In genomic region chr6:158041370-158041769, GRCh38 we compare ENCODE assay signal across 12 cellular contexts. TPM values are rescaled to one million over a fixed set of nuclear protein-coding genes. Genes with fewer than 3 reads are reported as not detected.
DNase-seq lines count a peak whose midpoint lies in the region; ATAC-seq and TF ChIP-seq lines count a peak whose summit lies in the region.
"Had no signal": no experiment of that assay in that cellular context is flagged by ENCODE, and none has a peak within 500 bp of the region (broad histone marks: within the 10 kb centered on the region; RNA-seq: fewer than 3 reads in every experiment).

No MANE protein-coding gene starts in this region.

- no peak for ATAC-seq in HCT116
- no peak for ATAC-seq in heart left ventricle
- ATAC-seq in stimulated activated memory B cell treated with anti-CD40 and anti-IgM and Interleukin-4, amounts not matched to agents 10 μg/mL and 1 μg/mL and 100 μg/mL, for 72 hours: no peak
- ATAC-seq: T-helper 17 cell had no signal

- RAD21 ChIA-PET in HCT116 (lab: Charles Lee; ENCODE audit: low non-redundant PET in 1 of 2, low total read pairs in 2 of 2, uncharacterized antibody in 2 of 2, unreplicated experiment in 2 of 2): no interaction called here

- CTCF ChIA-PET in HCT116 (lab: Charles Lee): interaction anchor here (1.6 to 2.7 kb wide), 2 partner anchors 15 to 31 kb away, joined by 4 to 13 read pairs; no protein-coding TSS in a partner anchor

- no peak overlapping the region for H2AFZ ChIP-seq in HCT116 (ENCODE audit: low read depth, low read length, poor library complexity, severe bottlenecking)

- H3K27ac Mint-ChIP-seq in stimulated activated memory B cell treated with anti-CD40 and anti-IgM and Interleukin-4, amounts not matched to agents 10 μg/mL and 1 μg/mL and 100 μg/mL, for 72 hours: peak overlapping the region; percentile 36
- no peak overlapping the region for H3K27ac Mint-ChIP-seq in endothelial cell (ENCODE audit: unreplicated experiment)
- H3K27ac Mint-ChIP-seq: T-helper 17 cell had no signal

- no peaks in the 10 kb centered on the region for H3K27me3 Mint-ChIP-seq in stimulated activated memory B cell treated with anti-CD40 and anti-IgM and Interleukin-4, amounts not matched to agents 10 μg/mL and 1 μg/mL and 100 μg/mL, for 72 hours
- H3K27me3 Mint-ChIP-seq in endothelial cell (ENCODE audit: unreplicated experiment): peaks cover 14% of the 10 kb centered on the region
- H3K27me3 Mint-ChIP-seq: T-helper 17 cell had no signal

- no peak for DNase-seq in HCT116 (ENCODE audit: low read depth, low spot score)
- DNase-seq in heart left ventricle: no peak
- no peak for DNase-seq in NCI-H446 treated with DMSO at 0.1 percent for 48 hours (lab: John Stamatoyannopoulos, UW)
- DNase-seq in activated naive CD4-positive, alpha-beta T cell (lab: John Stamatoyannopoulos, UW): no peak
- no peak for DNase-seq in RKO (ENCODE audit: low spot score)
- no peak for DNase-seq in endothelial cell (ENCODE audit: low spot score)
- DNase-seq: effector memory CD4-positive, alpha-beta T cell; KBM-7; T-helper 17 cell had no signal

- WGBS in heart left ventricle, 4 donors: 69 to 87% (median 80%) methylated on average over 4 of the region's 4 CpGs

- no peaks in the 10 kb centered on the region for H3K9me2 ChIP-seq in HCT116 (ENCODE audit: insufficient read depth)

- BruUV-seq in HCT116 (replicated peaks; lab: Mats Ljungman, UMichigan): no TSS peak

- no peaks in the 10 kb centered on the region for H4K20me1 ChIP-seq in HCT116 (ENCODE audit: insufficient read depth)

- no peak for TF ChIP-seq RAD21 in HCT116 (IDR thresholded peaks at IDR 0.05; ENCODE audit: low read depth)

- TF ChIP-seq CTCF in HCT116 (IDR thresholded peaks at IDR 0.05 in 2 of 3, conservative IDR thresholded peaks at IDR 0.05 in 1 of 3; ENCODE audit: borderline replicate concordance in 1 of 3, insufficient read depth in 1 of 3, low read depth in 2 of 3, low read length in 2 of 3) (no peak), heart left ventricle (IDR thresholded peaks at IDR 0.05) (no peak), endothelial cell (IDR thresholded peaks at IDR 0.05; ENCODE audit: unreplicated experiment) (no peak)

- H3K9me3 Mint-ChIP-seq in stimulated activated memory B cell treated with anti-CD40 and anti-IgM and Interleukin-4, amounts not matched to agents 10 μg/mL and 1 μg/mL and 100 μg/mL, for 72 hours: no peaks in the 10 kb centered on the region
- H3K9me3 Mint-ChIP-seq in endothelial cell (ENCODE audit: unreplicated experiment): no peaks in the 10 kb centered on the region

- H3K27me3 ChIP-seq in HCT116 (ENCODE audit: insufficient read depth, low read length): no peaks in the 10 kb centered on the region
- H3K27me3 ChIP-seq in heart left ventricle: no peaks in the 10 kb centered on the region

- peaks cover 38% of the 10 kb centered on the region for H3K36me3 Mint-ChIP-seq in stimulated activated memory B cell treated with anti-CD40 and anti-IgM and Interleukin-4, amounts not matched to agents 10 μg/mL and 1 μg/mL and 100 μg/mL, for 72 hours
- H3K36me3 Mint-ChIP-seq in endothelial cell (ENCODE audit: low read depth, unreplicated experiment): peaks cover 30% of the 10 kb centered on the region

- no peak overlapping the region for H3K4me3 Mint-ChIP-seq in stimulated activated memory B cell treated with anti-CD40 and anti-IgM and Interleukin-4, amounts not matched to agents 10 μg/mL and 1 μg/mL and 100 μg/mL, for 72 hours
- no peak overlapping the region for H3K4me3 Mint-ChIP-seq in endothelial cell (ENCODE audit: unreplicated experiment)

- no peaks in the 10 kb centered on the region; the same call in 1 of the 2 replicates for H3K79me2 ChIP-seq in HCT116 (ENCODE audit: insufficient read depth, low read length)
- H3K79me2 ChIP-seq: parathyroid adenoma had no signal

- peak overlapping the region; percentile 41 for H3K9ac ChIP-seq in HCT116 (ENCODE audit: low read length)
- H3K9ac ChIP-seq: parathyroid adenoma had no signal

- H3K4me1 ChIP-seq in HCT116 (ENCODE audit: control insufficient read depth in 1 of 2, insufficient read depth in 2 of 2, low read length in 2 of 2) (peaks cover 70 to 85% of the 10 kb centered on the region in 2 experiments), heart left ventricle (peaks cover 8 to 73% (median 49%) of the 10 kb centered on the region in 12 donors)

- POLR2A ChIA-PET in HCT116 (lab: Charles Lee): interaction anchor here (1.3 kb wide), 1 partner anchor 14 kb away, joined by 4 read pairs; no protein-coding TSS in a partner anchor

- H3K4me1 Mint-ChIP-seq in stimulated activated memory B cell treated with anti-CD40 and anti-IgM and Interleukin-4, amounts not matched to agents 10 μg/mL and 1 μg/mL and 100 μg/mL, for 72 hours: peaks cover 19% of the 10 kb centered on the region
- peaks cover 29% of the 10 kb centered on the region for H3K4me1 Mint-ChIP-seq in endothelial cell (ENCODE audit: unreplicated experiment)

- intact Hi-C loops in HCT116 (cut with micrococcal nuclease): no loop called here
- intact Hi-C loops in heart left ventricle (cut with DNase I): loop anchor here in 2 of 10 donors (5.0 kb wide), 2 partner anchors 34 to 59 kb away; partner anchors contain the start of gene SYNJ2 (in 2 of the 2)

- H3K27ac ChIP-seq in HCT116 (ENCODE audit: low read depth, low read length): peak overlapping the region; percentile 87
- peak overlapping the region; percentile 92 for H3K27ac ChIP-seq in angular gyrus (ENCODE audit: low read depth, low read length)
- peak overlapping the region; percentile 84 to 98 (median 92) for H3K27ac ChIP-seq in heart left ventricle

- no peaks in the 10 kb centered on the region for H3K36me3 ChIP-seq in HCT116 (ENCODE audit: control insufficient read depth in 1 of 2, insufficient read depth in 2 of 2, low read length in 2 of 2)
- peaks cover 0 to 16% (median 0%) of the 10 kb centered on the region in 9 donors for H3K36me3 ChIP-seq in heart left ventricle

- H3K9me3 ChIP-seq in HCT116 (ENCODE audit: control insufficient read depth in 1 of 2, insufficient read depth in 1 of 2, low read depth in 1 of 2, low read length in 2 of 2) (no peaks in the 10 kb centered on the region), heart left ventricle (no peaks in the 10 kb centered on the region)

- no peak for TF ChIP-seq POLR2A in HCT116 (IDR thresholded peaks at IDR 0.05; ENCODE audit: borderline replicate concordance, extremely low read depth, insufficient read depth, insufficient read length)
- TF ChIP-seq POLR2A in heart left ventricle (IDR thresholded peaks at IDR 0.05): no peak

- H3K4me2 ChIP-seq in HCT116 (ENCODE audit: low read length): peak overlapping the region; percentile 80

- H3K4me3 ChIP-seq in HCT116 (replicated peaks in 1 of 2; ENCODE audit: low read depth in 1 of 2, low read length in 2 of 2) (no peak overlapping the region), heart left ventricle (no peak overlapping the region)

TF ChIP-seq in HCT116, 20 proteins besides CTCF, POLR2A, EP300 and RAD21:
- TF ChIP-seq SIN3A (IDR thresholded peaks at IDR 0.05; ENCODE audit: low read depth): no peak
- TF ChIP-seq MAX (IDR thresholded peaks at IDR 0.05): no peak
- TF ChIP-seq SP1 (IDR thresholded peaks at IDR 0.05; ENCODE audit: low read depth): no peak
- no peak for TF ChIP-seq ZBTB33 (IDR thresholded peaks at IDR 0.05; ENCODE audit: extremely low read depth, insufficient replicate concordance, low read length)
- TF ChIP-seq CBX3 (IDR thresholded peaks at IDR 0.05; ENCODE audit: low read depth): no peak
- TF ChIP-seq EZH2 (IDR thresholded peaks at IDR 0.05): no peak
- TF ChIP-seq ELF1 (IDR thresholded peaks at IDR 0.05; ENCODE audit: borderline replicate concordance, low read depth): no peak
- TF ChIP-seq POLR2AphosphoS5 (IDR thresholded peaks at IDR 0.05; ENCODE audit: low read depth, low read length): no peak
- TF ChIP-seq FOSL1 (IDR thresholded peaks at IDR 0.05; ENCODE audit: low read depth): no peak
- TF ChIP-seq JUND (IDR thresholded peaks at IDR 0.05): no peak
- TF ChIP-seq YY1 (IDR thresholded peaks at IDR 0.05; ENCODE audit: extremely low read depth, insufficient replicate concordance, low read depth, low read length): no peak
- TF ChIP-seq EGR1 (IDR thresholded peaks at IDR 0.05; ENCODE audit: low read depth): no peak

RNA-seq across cellular contexts. Expression of gene SYNJ2, which starts 59.7 kb away (rescaled TPM):
- total RNA-seq in HCT116 (2021; ENCODE audit: unreplicated experiment) (23.9 TPM), heart left ventricle (10 to 100 TPM in 8 of 9 donors, 1 to 10 TPM in 1; 7.5 to 27.0 (median 18.2) TPM), endothelial cell (ENCODE audit: unreplicated experiment) (33.7 TPM)
- 11.6 and 12.6 TPM in 2 replicates for polyA plus RNA-seq in HCT116 (2012)
- polyA plus RNA-seq in heart left ventricle: 10 to 100 TPM; 15.0 to 25.8 TPM
